ENCODE assay signal across 23 cellular contexts in the genomic region with DNA sequence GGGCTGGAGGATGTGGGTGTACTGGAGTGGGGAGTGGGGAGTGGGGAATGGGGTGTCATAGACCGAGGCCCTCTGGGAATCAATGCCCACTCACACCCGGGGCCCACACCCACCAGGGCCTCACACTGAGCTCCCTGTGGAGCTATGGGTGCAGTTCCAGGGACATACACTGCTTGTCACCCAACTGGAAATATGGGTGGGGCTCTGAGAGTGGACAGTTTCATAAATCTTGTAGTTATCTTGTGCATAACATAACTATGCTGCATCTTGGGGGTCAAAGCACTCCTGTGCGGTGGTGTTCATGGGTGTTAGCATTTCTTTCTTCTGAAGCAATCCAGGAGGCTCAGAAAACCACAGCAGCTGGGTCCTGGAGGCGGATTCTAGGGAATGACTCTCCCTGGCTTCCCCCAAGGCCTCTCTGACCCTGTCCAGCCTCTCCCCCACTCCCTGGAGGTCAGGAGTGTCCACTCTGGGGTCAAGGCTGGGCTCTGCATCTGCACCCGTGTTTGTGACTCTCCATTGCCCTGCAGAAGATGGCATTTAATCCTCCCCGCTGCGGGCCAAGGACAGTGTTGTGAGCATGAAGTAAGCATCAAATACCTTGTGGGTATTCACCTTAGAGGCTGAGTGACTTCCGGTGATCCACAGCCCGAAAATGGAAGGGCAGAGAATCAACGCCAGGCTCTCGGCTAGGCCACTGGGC.
"Had no signal": no experiment of that assay in that cellular context is flagged by ENCODE, and none has a peak within 500 bp of the region (broad histone marks: within the 10 kb centered on the region; RNA-seq: fewer than 3 reads in every experiment).

No MANE protein-coding gene starts in this region.

- H3K9me3 ChIP-seq: Peyer's patch, SK-N-SH had no signal

- H3K36me3 ChIP-seq: Peyer's patch had no signal

- H3K27ac ChIP-seq: Peyer's patch, VCaP had no signal

- H3K9ac ChIP-seq: SK-N-SH had no signal

- H3K4me3 ChIP-seq: Peyer's patch had no signal

- H3K27me3 ChIP-seq: Peyer's patch had no signal

- DNase-seq: activated CD4-positive, alpha-beta memory T cell treated with anti-CD3 and anti-CD28 coated beads, Interleukin-2, amount 10 ng/mL, durations not matched to agents 7 days and 5 days; activated CD4-positive, alpha-beta T cell treated with anti-CD3 and anti-CD28 coated beads, Interleukin-2, amount 50 U/mL, for 1 hour; activated CD4-positive, CD25-positive, alpha-beta regulatory T cell; activated gamma-delta T cell treated with Interleukin-2 at 50 U/mL for 16 hours; activated naive CD4-positive, alpha-beta T cell treated with anti-CD3 and anti-CD28 coated beads, Interleukin-2, amount 10 ng/mL, durations not matched to agents 7 days and 5 days; activated naive CD8-positive, alpha-beta T cell treated with anti-CD3 and anti-CD28 coated beads for 36 hours; activated T-cell treated with anti-CD3 and anti-CD28 coated beads for 4 hours; activated T-cell treated with anti-CD3 and anti-CD28 coated beads, Interleukin-2, amount 50 U/mL, for 48 hours; IMR-90; KBM-7; NCI-H1048; NCI-H146; NCI-H187 treated with DMSO at 0.1 percent for 48 hours; NCI-H2171; NCI-H2227 treated with DMSO at 0.1 percent for 48 hours; NCI-H446 treated with DMSO at 0.1 percent for 48 hours; NCI-H526; NK-92 treated with Interleukin-12 subunit alpha and Interleukin-12 subunit beta, amount 100 ng/mL, for 24 hours; OCI-M1; Peyer's patch; SK-N-SH; T-helper 1 cell had no signal
